Comparison of ENCODE assay signal across 8 cellular contexts in the genomic region with DNA sequence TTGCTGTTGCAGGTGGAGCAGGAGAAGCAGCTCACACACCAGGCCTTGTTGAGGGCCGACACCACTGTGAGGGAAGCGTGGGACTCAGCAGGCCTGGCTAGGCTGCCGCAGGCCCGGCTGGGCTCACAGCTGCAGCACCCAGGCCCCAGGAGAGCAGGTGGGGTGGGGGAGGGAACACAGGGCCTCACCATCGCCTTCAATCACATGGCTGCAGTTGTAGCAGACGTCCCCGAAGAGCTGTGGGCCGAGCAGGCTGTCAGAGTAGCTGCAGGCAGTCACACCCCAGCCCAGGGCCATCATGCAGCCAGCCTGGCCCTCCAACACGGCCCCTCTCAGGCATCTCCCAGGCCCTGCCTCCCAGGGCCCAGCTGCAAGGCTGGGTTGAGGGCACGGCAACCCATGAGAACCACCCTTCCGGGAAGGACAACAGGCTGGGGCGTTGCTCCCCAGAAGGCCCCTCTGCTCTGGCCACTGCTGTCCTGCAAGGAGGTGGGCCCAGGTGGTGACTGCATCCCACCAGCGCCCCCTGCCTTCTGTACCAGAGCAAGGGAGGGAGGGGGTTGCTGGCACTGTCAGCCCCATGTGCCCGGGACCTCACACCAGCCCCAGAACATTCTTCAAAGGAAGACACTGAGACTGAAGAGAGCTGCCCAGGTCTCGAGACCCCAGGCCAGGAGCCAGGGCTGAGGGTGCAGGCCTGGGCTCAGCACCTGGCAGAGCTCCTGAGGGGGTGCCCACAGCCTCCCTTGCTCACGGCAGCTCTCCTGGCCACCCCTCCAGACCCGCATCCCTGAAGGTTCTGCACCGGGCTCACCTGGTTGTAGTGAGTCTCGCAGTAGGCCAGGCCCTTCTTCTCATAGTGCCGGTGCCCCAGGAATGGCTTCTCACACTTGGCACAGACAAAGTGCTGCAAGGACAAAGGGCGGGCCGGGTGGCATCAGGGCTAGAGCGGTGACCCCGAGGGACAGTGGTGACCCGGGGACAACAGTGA. TPM values are rescaled to one million over a fixed set of nuclear protein-coding genes. Genes with fewer than 3 reads are reported as not detected.
DNase-seq lines count a peak whose midpoint lies in the region; ATAC-seq and TF ChIP-seq lines count a peak whose summit lies in the region.

No MANE protein-coding gene starts in this region.

- peak; percentile 34; the same call in 1 of the 2 replicates for TF ChIP-seq CTCF in A673 (conservative IDR thresholded peaks at IDR 0.05; ENCODE audit: low read depth, low read length)
- TF ChIP-seq CTCF in prostate gland (IDR thresholded peaks at IDR 0.05) = no peak

- H3K27me3 Mint-ChIP-seq in effector memory CD8-positive, alpha-beta T cell = no peaks in the 10 kb centered on the region

- H3K36me3 ChIP-seq in A673 (ENCODE audit: insufficient read depth, low read length, poor library complexity, severe bottlenecking) (no peaks in the 10 kb centered on the region), prostate gland (no peaks in the 10 kb centered on the region)

- H3K27ac ChIP-seq in A673 (ENCODE audit: low read depth, low read length, poor library complexity, severe bottlenecking) = no peak overlapping the region
- no peak overlapping the region for H3K27ac ChIP-seq in prostate gland

- ATAC-seq in GM19397 (IDR thresholded peaks at IDR 0.05; ENCODE audit: unreplicated experiment) = peak; percentile 53
- peak; percentile 22 for ATAC-seq in effector memory CD8-positive, alpha-beta T cell (replicated peaks)

- peaks cover 2 to 4% of the 10 kb centered on the region in 2 donors for H3K4me1 Mint-ChIP-seq in effector memory CD8-positive, alpha-beta T cell (ENCODE audit: low read depth in 2 of 2)

- no TSS peak for BruUV-seq in A673 (replicated peaks; lab: Mats Ljungman, UMichigan)

- no peaks in the 10 kb centered on the region for H3K9me3 Mint-ChIP-seq in effector memory CD8-positive, alpha-beta T cell

- no peak for DNase-seq in A673 (ENCODE audit: low spot score)
- peak; percentile 8 for DNase-seq in OCI-M1 (lab: John Stamatoyannopoulos, UW)
- no peak for DNase-seq in effector memory CD8-positive, alpha-beta T cell
- peak; percentile 42 to 48 for DNase-seq in stimulated activated CD4-positive, alpha-beta T cell treated with anti-CD3 and anti-CD28 coated beads, Interleukin-2, amount 100 ng/mL, for 24 hours
- no peak for DNase-seq in DMS79 treated with DMSO at 0.1 percent for 48 hours (lab: John Stamatoyannopoulos, UW)
- DNase-seq in prostate gland (ENCODE audit: low spot score) = no peak
- DNase-seq in DMS79 (lab: John Stamatoyannopoulos, UW) = no peak

- H3K4me3 Mint-ChIP-seq in effector memory CD8-positive, alpha-beta T cell = peak overlapping the region in 1 of 2 donors; percentile 17

- H3K27ac Mint-ChIP-seq in effector memory CD8-positive, alpha-beta T cell = peak overlapping the region in 1 of 2 donors; percentile 44

- H3K4me3 ChIP-seq in A673 (ENCODE audit: low read depth, low read length, poor library complexity, severe bottlenecking) (no peak overlapping the region), prostate gland (no peak overlapping the region)

- no peaks in the 10 kb centered on the region for H3K9me3 ChIP-seq in A673 (ENCODE audit: low read depth, low read length, poor library complexity, severe bottlenecking)
- no peaks in the 10 kb centered on the region for H3K9me3 ChIP-seq in prostate gland

- H3K36me3 Mint-ChIP-seq in effector memory CD8-positive, alpha-beta T cell (ENCODE audit: insufficient read depth) = no peaks in the 10 kb centered on the region

- TF ChIP-seq POLR2A in prostate gland (IDR thresholded peaks at IDR 0.05) = no peak

- CTCF ChIA-PET in A673 (lab: Charles Lee) = interaction anchor here (1.1 kb wide), 1 partner anchor 9 kb away, joined by 5 read pairs; no protein-coding TSS in a partner anchor

- intact Hi-C loops in A673 (cut with micrococcal nuclease; ENCODE audit: unreplicated experiment) = no loop called here
- intact Hi-C loops in prostate gland (cut with DNase I) = no loop called here

- H3K4me1 ChIP-seq in A673 (ENCODE audit: insufficient read depth, low read length, poor library complexity, severe bottlenecking) (peaks cover 15% of the 10 kb centered on the region), prostate gland (replicated peaks) (no peaks in the 10 kb centered on the region)

- H3K27me3 ChIP-seq in A673 (replicated peaks; ENCODE audit: insufficient read depth, low read depth, low read length, poor library complexity) (no peaks in the 10 kb centered on the region), prostate gland (replicated peaks; ENCODE audit: insufficient read depth) (no peaks in the 10 kb centered on the region)

- 89% methylated on average over 25 of the region's 25 CpGs for WGBS in prostate gland

- POLR2A ChIA-PET in A673 (lab: Charles Lee; ENCODE audit: low non-redundant PET) = no interaction called here

RNA-seq across cellular contexts. Expression of a gene that starts 5.6 kb away (rescaled TPM):
- total RNA-seq in A673 (2021) = 0.28 and 0.45 TPM in 2 replicates
- total RNA-seq in prostate gland = not detected

RNA-seq across cellular contexts. Expression of a gene that starts 35.0 kb away (rescaled TPM):
- total RNA-seq in A673 (2021) = 1.2 and 1.5 TPM in 2 replicates
- total RNA-seq in prostate gland = 10 to 100 TPM; 31.9 to 63.2 TPM

Comparison
In these comparisons a context has a peak if more than half of its experiments do, and no peak if none do; other contexts are left out.
1. DNase-seq: peak in OCI-M1 (single experiment) and stimulated activated CD4-positive, alpha-beta T cell treated with anti-CD3 and anti-CD28 coated beads, Interleukin-2, amount 100 ng/mL, for 24 hours (2 of 2); none in A673 (single experiment), effector memory CD8-positive, alpha-beta T cell (0 of 3), DMS79 treated with DMSO at 0.1 percent for 48 hours (single experiment), prostate gland (single experiment) and DMS79 (single experiment).
2. RNA of a gene that starts 35.0 kb away (total RNA-seq): 31.9 to 63.2 TPM in prostate gland; 1.2 to 1.5 TPM in A673; every median in the first group is over 10 times any median in the second.